In genomic region chr2:130337735-130338325, GRCh38 we compare ENCODE assay signal across 8 cellular contexts. TPM values are rescaled to one million over a fixed set of nuclear protein-coding genes. Genes with fewer than 3 reads are reported as not detected.
DNase-seq lines count a peak whose midpoint lies in the region; ATAC-seq, FAIRE-seq and TF ChIP-seq lines count a peak whose summit lies in the region.

No MANE protein-coding gene starts in this region.

- no peak for ATAC-seq in GM19452 (IDR thresholded peaks at IDR 0.05; ENCODE audit: unreplicated experiment)
- ATAC-seq in T-cell (replicated peaks in 1 of 4), result no peak

- H3K4me1 Mint-ChIP-seq in T-cell, result peaks cover 17 to 30% (median 25%) of the 10 kb centered on the region in 3 donors

- no peaks in the 10 kb centered on the region for H3K9me3 Mint-ChIP-seq in T-cell

- POLR2A ChIA-PET in T-cell (lab: Charles Lee), result interaction anchor here in 1 of 2 donors (0.5 kb wide), 1 partner anchor 156 kb away, joined by 7 read pairs; the partner anchor contains the start of gene SMPD4

- peaks cover 24% of the 10 kb centered on the region for H3K36me3 ChIP-seq in HUES48 (ENCODE audit: control insufficient read depth, insufficient read depth, low read length)
- H3K36me3 ChIP-seq in bronchial epithelial cell (ENCODE audit: control insufficient read depth, insufficient read depth, low read length), result no peaks in the 10 kb centered on the region

- no peak for FAIRE-seq in bronchial epithelial cell (lab: Jason Lieb, UNC)

- H3K4me3 Mint-ChIP-seq in T-cell, result no peak overlapping the region

- H3K4me3 ChIP-seq in HUES48 (ENCODE audit: low read depth, low read length), result peak overlapping the region; percentile 77
- H3K4me3 ChIP-seq in bronchial epithelial cell (ENCODE audit: low read depth, low read length), result no peak overlapping the region

- no peak overlapping the region for H3K9ac ChIP-seq in HUES48 (ENCODE audit: low read depth, low read length)

- H3K27ac Mint-ChIP-seq in T-cell, result peak overlapping the region in 1 of 2 donors; percentile 21

- H3K36me3 Mint-ChIP-seq in T-cell, result peaks cover 30% of the 10 kb centered on the region

- H3K9me3 ChIP-seq in HUES48 (ENCODE audit: control insufficient read depth, insufficient read depth, low read length), result no peaks in the 10 kb centered on the region

- CTCF ChIA-PET in T-cell (lab: Charles Lee), result interaction anchor here in 1 of 2 donors (0.6 kb wide), 1 partner anchor 59 kb away, joined by 3 read pairs; no protein-coding TSS in a partner anchor

- no peak overlapping the region for H3K27ac ChIP-seq in HUES48 (ENCODE audit: low read depth, low read length)

- H3K27me3 Mint-ChIP-seq in T-cell, result peaks cover 0 to 3% of the 10 kb centered on the region in 2 donors

- TF ChIP-seq CTCF in bronchial epithelial cell (IDR thresholded peaks at IDR 0.05; ENCODE audit: insufficient read depth, low read length, severe bottlenecking), result no peak

- H3K27me3 ChIP-seq in HUES48 (ENCODE audit: control insufficient read depth, insufficient read depth, low read length), result no peaks in the 10 kb centered on the region
- H3K27me3 ChIP-seq in bronchial epithelial cell (ENCODE audit: control insufficient read depth, insufficient read depth, low read length), result no peaks in the 10 kb centered on the region

- DNase-seq in AG08395 (ENCODE audit: low spot score), result peak; percentile 30
- DNase-seq in bronchial epithelial cell (ENCODE audit: low read depth), result peak; percentile 39
- peak; percentile 16 for DNase-seq in left kidney (ENCODE audit: low read depth, low spot score)
- DNase-seq in T-cell, result no peak
- no peak for DNase-seq in HT-29 (ENCODE audit: low spot score)
- no peak for DNase-seq in NCI-H2081 treated with DMSO at 0.1 percent for 48 hours (lab: John Stamatoyannopoulos, UW)

- H3K4me1 ChIP-seq in HUES48 (ENCODE audit: control insufficient read depth, insufficient read depth, low read length), result peaks cover 8% of the 10 kb centered on the region; the same call in 1 of the 2 replicates

RNA-seq across cellular contexts. Expression of gene IMP4, which starts 4.9 kb away (rescaled TPM):
- 145 and 173 TPM in 2 replicates for total RNA-seq in bronchial epithelial cell
- 10 to 100 TPM; 70.7 to 93.7 (median 86.9) TPM for total RNA-seq in T-cell
- total RNA-seq in HT-29 (2014; rRNA removed; shearing (Covaris generic)), result 170 and 172 TPM in 2 replicates

RNA-seq across cellular contexts. Expression of gene PTPN18, which starts 18.0 kb away (rescaled TPM):
- total RNA-seq in bronchial epithelial cell (12.7 and 14.5 TPM in 2 replicates), T-cell (10 to 100 TPM; 42.3 to 67.6 (median 58.2) TPM)
- total RNA-seq in HT-29 (2014; rRNA removed; shearing (Covaris generic)), result 67.5 and 76.0 TPM in 2 replicates

Comparison
In these comparisons a context has a peak if more than half of its experiments do, and no peak if none do; other contexts are left out.
1. DNase-seq: peak in AG08395 (single experiment), bronchial epithelial cell (single experiment) and left kidney (single experiment); none in T-cell (0 of 34), HT-29 (single experiment) and NCI-H2081 treated with DMSO at 0.1 percent for 48 hours (single experiment).